Comparison of ENCODE assay signal across 19 cellular contexts in genomic region chr10:131993298-131993674, GRCh38. TPM values are rescaled to one million over a fixed set of nuclear protein-coding genes. Genes with fewer than 3 reads are reported as not detected.
DNase-seq lines count a peak whose midpoint lies in the region; ATAC-seq and TF ChIP-seq lines count a peak whose summit lies in the region.
"Had no signal": no experiment of that assay in that cellular context is flagged by ENCODE, and none has a peak within 500 bp of the region (broad histone marks: within the 10 kb centered on the region; RNA-seq: fewer than 3 reads in every experiment).

No MANE protein-coding gene starts in this region.

- H3K27me3 ChIP-seq in BLaER1 treated with 17β-estradiol and CSF1 and Interleukin-3, amounts not matched to agents 10 nM and 100 nM, result 0 out of 22 replicates have a peak, but pooled peaks cover 0 to 3% (median 0%) of the 10 kb centered on the region in 11 experiments
- H3K27me3 ChIP-seq in PC-3 (ENCODE audit: low read length) (no peaks in the 10 kb centered on the region), mesendoderm (ENCODE audit: insufficient read depth, low read length, poor library complexity) (no peaks in the 10 kb centered on the region), spleen (replicated peaks in 1 of 7) (no peaks in the 10 kb centered on the region), dorsolateral prefrontal cortex (no peaks in the 10 kb centered on the region)
- H3K27me3 ChIP-seq: BE2C had no signal

- H3F3A ChIP-seq in PC-3 (ENCODE audit: low read length, unreplicated experiment), result no peaks in the 10 kb centered on the region

- H2BK120ac ChIP-seq in mesendoderm (ENCODE audit: low read depth, low read length), result no peak overlapping the region

- no peaks in the 10 kb centered on the region; a peak in 1 of 22 replicates for H4K20me1 ChIP-seq in BLaER1 treated with 17β-estradiol and CSF1 and Interleukin-3, amounts not matched to agents 10 nM and 100 nM
- H4K20me1 ChIP-seq in PC-3 (ENCODE audit: low read length), result no peaks in the 10 kb centered on the region

- peaks cover 10 to 37% (median 29%) of the 10 kb centered on the region in 10 experiments for H3K4me1 ChIP-seq in BLaER1 treated with 17β-estradiol and CSF1 and Interleukin-3, amounts not matched to agents 10 nM and 100 nM
- H3K4me1 ChIP-seq in PC-3 (ENCODE audit: insufficient read depth, low read length) (peaks cover 7% of the 10 kb centered on the region; the same call in 1 of the 2 replicates), mesendoderm (ENCODE audit: control insufficient read depth, low read depth, low read length) (peaks cover 12% of the 10 kb centered on the region), spleen (peaks cover under 1 to 21% (median 17%) of the 10 kb centered on the region in 6 donors)
- H3K4me1 ChIP-seq: BE2C had no signal

- WGBS in mesendoderm (ENCODE audit: extremely low coverage, insufficient coverage, low lambda C conversion rate), result no CpG with 5 or more reads among the region's 14 CpGs
- WGBS in spleen, 5 donors, result 90 to 95% (median 90%) methylated on average over 14 of the region's 14 CpGs

- peak overlapping the region; percentile 57 for H2AFZ ChIP-seq in PC-3 (ENCODE audit: low read length)

- no TSS peak for BruUV-seq in PC-3 (replicated peaks; lab: Mats Ljungman, UMichigan)

- no peak overlapping the region for H2AK5ac ChIP-seq in mesendoderm (ENCODE audit: low read length)

- no peaks in the 10 kb centered on the region for H3K36me3 ChIP-seq in BLaER1 treated with 17β-estradiol and CSF1 and Interleukin-3, amounts not matched to agents 10 nM and 100 nM
- H3K36me3 ChIP-seq in PC-3 (ENCODE audit: low read depth, low read length), result no peaks in the 10 kb centered on the region
- no peaks in the 10 kb centered on the region for H3K36me3 ChIP-seq in mesendoderm (ENCODE audit: control insufficient read depth, insufficient read depth, low read length)
- H3K36me3 ChIP-seq in spleen, result no peaks in the 10 kb centered on the region
- H3K36me3 ChIP-seq: BE2C had no signal

- ATAC-seq in PC-3, result peak; percentile 22
- ATAC-seq in GM21526 (IDR thresholded peaks at IDR 0.05; ENCODE audit: low FRiP score, unreplicated experiment), result no peak
- ATAC-seq in GM18907 (IDR thresholded peaks at IDR 0.05; ENCODE audit: unreplicated experiment), result no peak
- ATAC-seq: HCT116 had no signal

- peak overlapping the region; percentile 17 for H3K23ac ChIP-seq in mesendoderm (ENCODE audit: low read length)

- H3K4ac ChIP-seq in mesendoderm (ENCODE audit: low read depth, low read length), result no peak overlapping the region

- no peak overlapping the region for H3K9ac ChIP-seq in BLaER1 treated with 17β-estradiol and CSF1 and Interleukin-3, amounts not matched to agents 10 nM and 100 nM
- H3K9ac ChIP-seq in PC-3 (ENCODE audit: low read length) (no peak overlapping the region), mesendoderm (ENCODE audit: low read length) (no peak overlapping the region)

- POLR2A ChIA-PET in PC-3 (lab: Charles Lee; ENCODE audit: unreplicated experiment), result no interaction called here

- H3K9me2 ChIP-seq in PC-3 (replicated peaks; ENCODE audit: low read length), result no peaks in the 10 kb centered on the region

- no peak overlapping the region for H2BK5ac ChIP-seq in mesendoderm (ENCODE audit: low read length)

- H3K79me2 ChIP-seq in PC-3 (ENCODE audit: low read length), result no peaks in the 10 kb centered on the region
- H3K79me2 ChIP-seq in mesendoderm (ENCODE audit: control insufficient read depth, insufficient read depth, low read length), result no peaks in the 10 kb centered on the region

- peak overlapping the region in 8 of 11 experiments; percentile 5 to 50 (median 29); a peak in 8 of 22 replicates for H3K4me2 ChIP-seq in BLaER1 treated with 17β-estradiol and CSF1 and Interleukin-3, amounts not matched to agents 10 nM and 100 nM
- H3K4me2 ChIP-seq in PC-3 (ENCODE audit: low read length), result peak overlapping the region; percentile 76
- no peak overlapping the region for H3K4me2 ChIP-seq in mesendoderm (ENCODE audit: low read length)

- CTCF ChIA-PET in PC-3 (lab: Charles Lee), result no interaction called here

- no peak overlapping the region for H4K5ac ChIP-seq in mesendoderm (ENCODE audit: low read length)

- no peaks in the 10 kb centered on the region for H3K9me3 ChIP-seq in BLaER1 treated with 17β-estradiol and CSF1 and Interleukin-3, amounts not matched to agents 10 nM and 100 nM (replicated peaks in 1 of 11)
- no peaks in the 10 kb centered on the region for H3K9me3 ChIP-seq in PC-3 (ENCODE audit: low read length)
- no peaks in the 10 kb centered on the region for H3K9me3 ChIP-seq in spleen
- H3K9me3 ChIP-seq: BE2C had no signal

- TF ChIP-seq CTCF in PC-3 (conservative IDR thresholded peaks at IDR 0.05; ENCODE audit: low read depth, low read length) (no peak), spleen (IDR thresholded peaks at IDR 0.05 in 8 of 11, conservative IDR thresholded peaks at IDR 0.05 in 3 of 11) (no peak), dorsolateral prefrontal cortex (IDR thresholded peaks at IDR 0.05 in 54 of 56, conservative IDR thresholded peaks at IDR 0.05 in 2 of 56; ENCODE audit: low read depth in 1 of 56, partially characterized antibody in 56 of 56) (no peak)

- no peak overlapping the region for H3K4me3 ChIP-seq in BLaER1 treated with 17β-estradiol and CSF1 and Interleukin-3, amounts not matched to agents 10 nM and 100 nM
- peak overlapping the region; percentile 51; the same call in 1 of the 2 replicates for H3K4me3 ChIP-seq in PC-3 (ENCODE audit: low read length)
- no peak overlapping the region for H3K4me3 ChIP-seq in mesendoderm (ENCODE audit: low read length)
- no peak overlapping the region for H3K4me3 ChIP-seq in spleen
- H3K4me3 ChIP-seq in dorsolateral prefrontal cortex, result no peak overlapping the region

- H4K8ac ChIP-seq in mesendoderm (ENCODE audit: low read depth, low read length), result no peak overlapping the region

- H3K79me1 ChIP-seq in mesendoderm (ENCODE audit: low read length), result no peaks in the 10 kb centered on the region

- DNase-seq in PC-3, result no peak
- DNase-seq in mesendoderm, result no peak
- peak; percentile 39 for DNase-seq in spleen
- DNase-seq in dorsolateral prefrontal cortex, result no peak
- DNase-seq: ACHN; BE2C; CD4-positive, alpha-beta memory T cell; DMS153; DMS79; GDM1; GOT3; H7; HFFc6; IMR-90 had no signal

- H3K56ac ChIP-seq in mesendoderm (ENCODE audit: low read length), result no peak overlapping the region

- H2BK15ac ChIP-seq in mesendoderm (replicated peaks; ENCODE audit: low read depth), result no peak overlapping the region

- no peak overlapping the region for H3K18ac ChIP-seq in mesendoderm (ENCODE audit: low read length)

- no peak for TF ChIP-seq POLR2A in spleen (IDR thresholded peaks at IDR 0.05)

- intact Hi-C loops in PC-3 (cut with micrococcal nuclease), result no loop called here
- intact Hi-C loops in spleen (cut with DNase I; ENCODE audit: low total_unique reads), result no loop called here
- intact Hi-C loops in dorsolateral prefrontal cortex (cut with DNase I), result no loop called here

- no peak overlapping the region for H3K27ac ChIP-seq in BLaER1 treated with 17β-estradiol and CSF1 and Interleukin-3, amounts not matched to agents 10 nM and 100 nM
- H3K27ac ChIP-seq in PC-3 (ENCODE audit: low read length) (no peak overlapping the region), mesendoderm (ENCODE audit: low read depth, low read length) (no peak overlapping the region), spleen (no peak overlapping the region), dorsolateral prefrontal cortex (no peak overlapping the region)
- H3K27ac ChIP-seq: HL-60 had no signal

RNA-seq across cellular contexts. Expression of gene BNIP3, which starts 11.6 kb away (rescaled TPM):
- total RNA-seq in PC-3 (2014; rRNA removed) (197 and 225 TPM in 2 replicates), spleen (10 to 100 TPM; 13.9 to 42.6 (median 36.9) TPM), dorsolateral prefrontal cortex (100 to 1,000 TPM in 103 of 120 experiments, 10 to 100 TPM in 17; 73.1 to 211 (median 119) TPM)
- 10.7 TPM for polyA plus RNA-seq in mesendoderm (2013, experiment 1 of 2)
- polyA plus RNA-seq in mesendoderm (2013, experiment 2 of 2), result 10.4 TPM
- 1 to 10 TPM; 4.2 to 8.4 (median 6.4) TPM for polyA plus RNA-seq in spleen
